In genomic region chr11:79273781-79274180, GRCh38 we compare ENCODE assay signal across 16 cellular contexts.
"Had no signal": no experiment of that assay in that cellular context is flagged by ENCODE, and none has a peak within 500 bp of the region (broad histone marks: within the 10 kb centered on the region; RNA-seq: fewer than 3 reads in every experiment).

No MANE protein-coding gene starts in this region.

- H3K4me1 ChIP-seq: adrenal gland, colonic mucosa, parathyroid adenoma, stomach, testis had no signal

- H3K4me3 Mint-ChIP-seq: activated naive CD4-positive, alpha-beta T cell treated with anti-CD3 and anti-CD28 coated beads for 36 hours; mesothelial cell of epicardium; T-helper 2 cell treated with Interferon-gamma antibody and Interleukin-4, amounts not matched to agents 5 μg/mL and 100 μg/mL, for 36 hours had no signal

- H3K9me3 ChIP-seq: adrenal gland, colonic mucosa, esophagus squamous epithelium, stomach, testis had no signal

- H3K9me3 Mint-ChIP-seq: activated naive CD4-positive, alpha-beta T cell treated with anti-CD3 and anti-CD28 coated beads for 36 hours; activated T-helper 2 cell treated with anti-CD3 and anti-CD28 coated beads, Interferon-gamma antibody, Interleukin-2, Interleukin-4, amounts not matched to agents 10 μg/mL and 5 μg/mL and 100 μg/mL, durations not matched to agents 14 hours and 24 hours and 36 hours; mesothelial cell of epicardium; T-helper 2 cell treated with Interferon-gamma antibody and Interleukin-4, amounts not matched to agents 5 μg/mL and 100 μg/mL, for 36 hours had no signal

- DNase-seq: activated CD4-positive, alpha-beta T cell treated with anti-CD3 and anti-CD28 coated beads, Interleukin-2, amount 50 U/mL, for 4 hours; activated naive CD4-positive, alpha-beta T cell treated with anti-CD3 and anti-CD28 coated beads for 36 hours; activated T-cell treated with anti-CD3 and anti-CD28 coated beads, Interleukin-2, amount 50 U/mL, for 1 hour; adrenal gland; caudate nucleus; colonic mucosa; esophagus squamous epithelium; glutamatergic neuron; kidney glomerular epithelial cell; stimulated activated CD4-positive, alpha-beta T cell treated with anti-CD3 and anti-CD28 coated beads, Interleukin-1b, Interleukin-23, amount 100 ng/mL, for 48 hours; stomach; testis had no signal

- H3K36me3 Mint-ChIP-seq: mesothelial cell of epicardium had no signal

- H3K27me3 ChIP-seq: adrenal gland, colonic mucosa, esophagus squamous epithelium, stomach, testis had no signal

- H3K36me3 ChIP-seq: adrenal gland, colonic mucosa, esophagus squamous epithelium, stomach had no signal

- H3K27ac Mint-ChIP-seq: activated naive CD4-positive, alpha-beta T cell treated with anti-CD3 and anti-CD28 coated beads for 36 hours; activated T-helper 2 cell treated with anti-CD3 and anti-CD28 coated beads, Interferon-gamma antibody, Interleukin-2, Interleukin-4, amounts not matched to agents 10 μg/mL and 5 μg/mL and 100 μg/mL, durations not matched to agents 14 hours and 24 hours and 36 hours; T-helper 2 cell treated with Interferon-gamma antibody and Interleukin-4, amounts not matched to agents 5 μg/mL and 100 μg/mL, for 36 hours had no signal

- H3K27ac ChIP-seq: adrenal gland, colonic mucosa, esophagus squamous epithelium, parathyroid adenoma, stomach, testis had no signal

- H3K4me3 ChIP-seq: adrenal gland, colonic mucosa, esophagus squamous epithelium, stomach, testis had no signal

- H2AFZ ChIP-seq: parathyroid adenoma had no signal

- H3K9ac ChIP-seq: parathyroid adenoma had no signal
